Comparison of ENCODE assay signal across 1 cellular context in genomic region chr7:131076711-131077170, GRCh38.
TF ChIP-seq lines count a peak whose summit lies in the region.

No MANE protein-coding gene starts in this region.

TF ChIP-seq in HepG2, 621 proteins besides CTCF, POLR2A, EP300 and RAD21 (continued from another document and continues in another):
- TF ChIP-seq, protein P1, sequence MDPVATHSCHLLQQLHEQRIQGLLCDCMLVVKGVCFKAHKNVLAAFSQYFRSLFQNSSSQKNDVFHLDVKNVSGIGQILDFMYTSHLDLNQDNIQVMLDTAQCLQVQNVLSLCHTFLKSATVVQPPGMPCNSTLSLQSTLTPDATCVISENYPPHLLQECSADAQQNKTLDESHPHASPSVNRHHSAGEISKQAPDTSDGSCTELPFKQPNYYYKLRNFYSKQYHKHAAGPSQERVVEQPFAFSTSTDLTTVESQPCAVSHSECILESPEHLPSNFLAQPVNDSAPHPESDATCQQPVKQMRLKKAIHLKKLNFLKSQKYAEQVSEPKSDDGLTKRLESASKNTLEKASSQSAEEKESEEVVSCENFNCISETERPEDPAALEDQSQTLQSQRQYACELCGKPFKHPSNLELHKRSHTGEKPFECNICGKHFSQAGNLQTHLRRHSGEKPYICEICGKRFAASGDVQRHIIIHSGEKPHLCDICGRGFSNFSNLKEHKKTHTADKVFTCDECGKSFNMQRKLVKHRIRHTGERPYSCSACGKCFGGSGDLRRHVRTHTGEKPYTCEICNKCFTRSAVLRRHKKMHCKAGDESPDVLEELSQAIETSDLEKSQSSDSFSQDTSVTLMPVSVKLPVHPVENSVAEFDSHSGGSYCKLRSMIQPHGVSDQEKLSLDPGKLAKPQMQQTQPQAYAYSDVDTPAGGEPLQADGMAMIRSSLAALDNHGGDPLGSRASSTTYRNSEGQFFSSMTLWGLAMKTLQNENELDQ (CRISPR knock-in tag; IDR thresholded peaks at IDR 0.05; ENCODE audit: borderline replicate concordance) = no peak
- TF ChIP-seq, protein P2, sequence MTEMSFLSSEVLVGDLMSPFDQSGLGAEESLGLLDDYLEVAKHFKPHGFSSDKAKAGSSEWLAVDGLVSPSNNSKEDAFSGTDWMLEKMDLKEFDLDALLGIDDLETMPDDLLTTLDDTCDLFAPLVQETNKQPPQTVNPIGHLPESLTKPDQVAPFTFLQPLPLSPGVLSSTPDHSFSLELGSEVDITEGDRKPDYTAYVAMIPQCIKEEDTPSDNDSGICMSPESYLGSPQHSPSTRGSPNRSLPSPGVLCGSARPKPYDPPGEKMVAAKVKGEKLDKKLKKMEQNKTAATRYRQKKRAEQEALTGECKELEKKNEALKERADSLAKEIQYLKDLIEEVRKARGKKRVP (CRISPR knock-in tag; IDR thresholded peaks at IDR 0.05) = no peak
- TF ChIP-seq MYNN (CRISPR knock-in tag; IDR thresholded peaks at IDR 0.05; ENCODE audit: low read depth) (no peak), ZNF292 (CRISPR knock-in tag; IDR thresholded peaks at IDR 0.05; ENCODE audit: borderline replicate concordance, low read depth) (peak; percentile 75; the same call in 1 of the 2 replicates), ZNF614 (CRISPR knock-in tag; IDR thresholded peaks at IDR 0.05; ENCODE audit: borderline replicate concordance) (peak; percentile 94), CHD2 (IDR thresholded peaks at IDR 0.05; ENCODE audit: low read depth, low read length) (no peak), UBTF (CRISPR knock-in tag; IDR thresholded peaks at IDR 0.05) (no peak), KDM3A (CRISPR knock-in tag; IDR thresholded peaks at IDR 0.05; ENCODE audit: low read depth) (0 out of 2 replicates have a peak, but pooled peaks have one; percentile 51), ZGPAT (CRISPR knock-in tag; IDR thresholded peaks at IDR 0.05) (peak; percentile 87), ELF1 (CRISPR knock-in tag; IDR thresholded peaks at IDR 0.05) (peak; percentile 89), IRX3 (CRISPR knock-in tag; IDR thresholded peaks at IDR 0.05; ENCODE audit: borderline replicate concordance, low read depth) (no peak), MXD3 (CRISPR knock-in tag; IDR thresholded peaks at IDR 0.05) (no peak), ZNF644 (CRISPR knock-in tag; IDR thresholded peaks at IDR 0.05; ENCODE audit: low read depth) (peak; percentile 81), ZNF512B (CRISPR knock-in tag; IDR thresholded peaks at IDR 0.05; ENCODE audit: borderline replicate concordance) (no peak), MXD4 (CRISPR knock-in tag; IDR thresholded peaks at IDR 0.05) (peak; percentile 50; the same call in 1 of the 2 replicates), KAT8 (CRISPR knock-in tag; IDR thresholded peaks at IDR 0.05) (peak; percentile 81), SPEN (CRISPR knock-in tag; IDR thresholded peaks at IDR 0.05; ENCODE audit: low read depth) (peak; percentile 63; the same call in 1 of the 2 replicates), SIX1 (CRISPR knock-in tag; IDR thresholded peaks at IDR 0.05; ENCODE audit: borderline replicate concordance) (peak; percentile 96), KLF6 (CRISPR knock-in tag; IDR thresholded peaks at IDR 0.05) (peak; percentile 56; the same call in 1 of the 2 replicates), TGIF2 (CRISPR knock-in tag; IDR thresholded peaks at IDR 0.05) (no peak), THAP11 (CRISPR knock-in tag; IDR thresholded peaks at IDR 0.05) (peak; percentile 71), FOSL1 (CRISPR knock-in tag; IDR thresholded peaks at IDR 0.05; ENCODE audit: borderline replicate concordance) (peak; percentile 11; the same call in 1 of the 2 replicates), HOXA5 (CRISPR knock-in tag; IDR thresholded peaks at IDR 0.05) (peak; percentile 56; the same call in 1 of the 2 replicates), AHDC1 (CRISPR knock-in tag; IDR thresholded peaks at IDR 0.05; ENCODE audit: borderline replicate concordance) (peak; percentile 91; the same call in 1 of the 2 replicates), SRY (CRISPR knock-in tag; IDR thresholded peaks at IDR 0.05) (no peak; the same call in 1 of the 2 replicates), ZNF263 (CRISPR knock-in tag; IDR thresholded peaks at IDR 0.05) (peak; percentile 25; the same call in 1 of the 2 replicates)
- TF ChIP-seq, protein P3, sequence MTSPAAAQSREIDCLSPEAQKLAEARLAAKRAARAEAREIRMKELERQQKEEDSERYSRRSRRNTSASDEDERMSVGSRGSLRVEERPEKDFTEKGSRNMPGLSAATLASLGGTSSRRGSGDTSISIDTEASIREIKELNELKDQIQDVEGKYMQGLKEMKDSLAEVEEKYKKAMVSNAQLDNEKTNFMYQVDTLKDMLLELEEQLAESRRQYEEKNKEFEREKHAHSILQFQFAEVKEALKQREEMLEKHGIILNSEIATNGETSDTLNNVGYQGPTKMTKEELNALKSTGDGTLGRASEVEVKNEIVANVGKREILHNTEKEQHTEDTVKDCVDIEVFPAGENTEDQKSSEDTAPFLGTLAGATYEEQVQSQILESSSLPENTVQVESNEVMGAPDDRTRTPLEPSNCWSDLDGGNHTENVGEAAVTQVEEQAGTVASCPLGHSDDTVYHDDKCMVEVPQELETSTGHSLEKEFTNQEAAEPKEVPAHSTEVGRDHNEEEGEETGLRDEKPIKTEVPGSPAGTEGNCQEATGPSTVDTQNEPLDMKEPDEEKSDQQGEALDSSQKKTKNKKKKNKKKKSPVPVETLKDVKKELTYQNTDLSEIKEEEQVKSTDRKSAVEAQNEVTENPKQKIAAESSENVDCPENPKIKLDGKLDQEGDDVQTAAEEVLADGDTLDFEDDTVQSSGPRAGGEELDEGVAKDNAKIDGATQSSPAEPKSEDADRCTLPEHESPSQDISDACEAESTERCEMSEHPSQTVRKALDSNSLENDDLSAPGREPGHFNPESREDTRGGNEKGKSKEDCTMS (CRISPR knock-in tag; conservative IDR thresholded peaks at IDR 0.05) = no peak
- TF ChIP-seq, protein P4, sequence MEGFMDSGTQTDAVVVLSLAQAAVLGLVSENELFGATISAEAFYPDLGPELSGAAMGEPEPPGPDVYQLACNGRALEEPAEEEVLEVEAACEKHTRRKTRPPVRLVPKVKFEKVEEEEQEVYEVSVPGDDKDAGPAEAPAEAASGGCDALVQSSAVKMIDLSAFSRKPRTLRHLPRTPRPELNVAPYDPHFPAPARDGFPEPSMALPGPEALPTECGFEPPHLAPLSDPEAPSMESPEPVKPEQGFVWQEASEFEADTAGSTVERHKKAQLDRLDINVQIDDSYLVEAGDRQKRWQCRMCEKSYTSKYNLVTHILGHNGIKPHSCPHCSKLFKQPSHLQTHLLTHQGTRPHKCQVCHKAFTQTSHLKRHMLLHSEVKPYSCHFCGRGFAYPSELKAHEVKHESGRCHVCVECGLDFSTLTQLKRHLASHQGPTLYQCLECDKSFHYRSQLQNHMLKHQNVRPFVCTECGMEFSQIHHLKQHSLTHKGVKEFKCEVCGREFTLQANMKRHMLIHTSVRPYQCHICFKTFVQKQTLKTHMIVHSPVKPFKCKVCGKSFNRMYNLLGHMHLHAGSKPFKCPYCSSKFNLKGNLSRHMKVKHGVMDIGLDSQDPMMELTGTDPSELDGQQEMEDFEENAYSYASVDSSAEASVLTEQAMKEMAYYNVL (CRISPR knock-in tag; IDR thresholded peaks at IDR 0.05; ENCODE audit: borderline replicate concordance) = peak; percentile 85; the same call in 1 of the 2 replicates
- TF ChIP-seq, protein P5, sequence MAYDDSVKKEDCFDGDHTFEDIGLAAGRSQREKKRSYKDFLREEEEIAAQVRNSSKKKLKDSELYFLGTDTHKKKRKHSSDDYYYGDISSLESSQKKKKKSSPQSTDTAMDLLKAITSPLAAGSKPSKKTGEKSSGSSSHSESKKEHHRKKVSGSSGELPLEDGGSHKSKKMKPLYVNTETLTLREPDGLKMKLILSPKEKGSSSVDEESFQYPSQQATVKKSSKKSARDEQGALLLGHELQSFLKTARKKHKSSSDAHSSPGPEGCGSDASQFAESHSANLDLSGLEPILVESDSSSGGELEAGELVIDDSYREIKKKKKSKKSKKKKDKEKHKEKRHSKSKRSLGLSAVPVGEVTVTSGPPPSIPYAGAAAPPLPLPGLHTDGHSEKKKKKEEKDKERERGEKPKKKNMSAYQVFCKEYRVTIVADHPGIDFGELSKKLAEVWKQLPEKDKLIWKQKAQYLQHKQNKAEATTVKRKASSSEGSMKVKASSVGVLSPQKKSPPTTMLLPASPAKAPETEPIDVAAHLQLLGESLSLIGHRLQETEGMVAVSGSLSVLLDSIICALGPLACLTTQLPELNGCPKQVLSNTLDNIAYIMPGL (CRISPR knock-in tag; IDR thresholded peaks at IDR 0.05; ENCODE audit: borderline replicate concordance in 1 of 2, low read depth in 1 of 2) = peak in 1 of 2 experiments; percentile 30; a peak in 1 of 4 replicates
